ENCODE assay signal across 23 cellular contexts in the genomic region with DNA sequence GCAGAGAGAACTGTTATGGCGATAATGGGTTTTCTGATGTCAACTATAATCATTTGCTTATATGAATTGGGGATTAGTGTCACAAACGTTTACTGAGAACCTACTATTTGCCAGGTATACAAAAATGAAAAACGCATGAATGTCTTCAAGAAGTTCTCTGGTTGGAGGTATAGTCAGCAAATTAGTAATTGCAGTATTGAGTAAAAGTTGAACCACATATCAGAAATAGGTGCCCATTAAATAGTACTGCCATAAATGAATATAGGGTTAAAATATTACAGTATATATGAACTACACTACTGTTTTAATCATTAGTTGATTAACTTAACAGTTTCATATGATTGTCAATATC. TPM values are rescaled to one million over a fixed set of nuclear protein-coding genes. Genes with fewer than 3 reads are reported as not detected.
A peak's percentile ranks its signal among the peaks of the same experiment; 100 is the strongest.
DNase-seq lines count a peak whose midpoint lies in the region; ATAC-seq, FAIRE-seq and TF ChIP-seq lines count a peak whose summit lies in the region.
"Had no signal": no experiment of that assay in that cellular context is flagged by ENCODE, and none has a peak within 500 bp of the region (broad histone marks: within the 10 kb centered on the region; RNA-seq: fewer than 3 reads in every experiment).

No MANE protein-coding gene starts in this region.

- no peak for TF ChIP-seq EP300 in SK-N-SH (IDR thresholded peaks at IDR 0.05; ENCODE audit: borderline replicate concordance in 1 of 2, low read depth in 1 of 2, low read length in 1 of 2)

- no peaks in the 10 kb centered on the region for H4K20me1 ChIP-seq in SK-N-SH (ENCODE audit: insufficient read depth)

- CTCF ChIA-PET in SK-N-SH (lab: Yijun Ruan, JAX) = interaction anchor here (0.7 to 4.2 kb wide), 31 partner anchors 9 to 913 kb away, joined by 3 to 136 read pairs (median 5); a partner anchor contains a TSS

- H3K4me1 ChIP-seq in SK-N-SH (ENCODE audit: control insufficient read depth in 1 of 2, insufficient read depth in 2 of 2, low read depth in 1 of 2, low read length in 1 of 2) (no peaks in the 10 kb centered on the region), RWPE2 (ENCODE audit: insufficient read depth, poor library complexity, severe bottlenecking) (no peaks in the 10 kb centered on the region)

- peaks cover 3% of the 10 kb centered on the region for H3F3A ChIP-seq in SK-N-SH (replicated peaks; ENCODE audit: insufficient read depth)

- H2AFZ ChIP-seq in SK-N-SH (ENCODE audit: low read depth) = no peak overlapping the region

- H3K27ac ChIP-seq in SK-N-SH (ENCODE audit: low read depth in 2 of 2, low read length in 1 of 2) (no peak overlapping the region), RWPE2 (ENCODE audit: poor library complexity, severe bottlenecking) (no peak overlapping the region), substantia nigra (ENCODE audit: low read depth, low read length, poor library complexity, severe bottlenecking) (peak overlapping the region; percentile 61)
- H3K27ac ChIP-seq: cardiac muscle cell, ovary, skin epidermis had no signal

- no peak overlapping the region for H3K4me2 ChIP-seq in SK-N-SH

- H3K79me2 ChIP-seq in SK-N-SH (ENCODE audit: insufficient read depth) = no peaks in the 10 kb centered on the region

- WGBS in SK-N-SH (ENCODE audit: low lambda C conversion rate) = 17% methylated on average over 3 of the region's 3 CpGs

- H3K9me3 Mint-ChIP-seq in activated naive CD4-positive, alpha-beta T cell treated with anti-CD3 and anti-CD28 coated beads, Interleukin-2, amount 50 U/mL, for 72 hours = no peaks in the 10 kb centered on the region
- H3K9me3 Mint-ChIP-seq: H9; nephron; stimulated activated naive CD8-positive, alpha-beta T cell treated with anti-CD3 and anti-CD28 coated beads, Interleukin-15, Interleukin-2, amounts not matched to agents 100 ng/mL and 50 ng/mL, for 24 hours had no signal

- H3K9ac ChIP-seq in SK-N-SH = no peak overlapping the region

- no peak for TF ChIP-seq CTCF in SK-N-SH (IDR thresholded peaks at IDR 0.05)
- TF ChIP-seq CTCF in RWPE2 (IDR thresholded peaks at IDR 0.05; ENCODE audit: poor library complexity, severe bottlenecking) = peak; percentile 67

- H3K9me3 ChIP-seq in SK-N-SH = no peaks in the 10 kb centered on the region
- H3K9me3 ChIP-seq in RWPE2 (ENCODE audit: severe bottlenecking) = no peaks in the 10 kb centered on the region
- H3K9me3 ChIP-seq: gastroesophageal sphincter, ovary had no signal

- no peak for TF ChIP-seq POLR2A in GM12892 (IDR thresholded peaks at IDR 0.05; ENCODE audit: low read depth, low read length)

- no peaks in the 10 kb centered on the region for H3K36me3 Mint-ChIP-seq in activated naive CD4-positive, alpha-beta T cell treated with anti-CD3 and anti-CD28 coated beads, Interleukin-2, amount 50 U/mL, for 72 hours
- H3K36me3 Mint-ChIP-seq: activated naive CD8-positive, alpha-beta T cell had no signal

- H3K36me3 ChIP-seq in SK-N-SH (replicated peaks in 1 of 2; ENCODE audit: control insufficient read depth in 1 of 2, insufficient read depth in 2 of 2, low read length in 1 of 2) (no peaks in the 10 kb centered on the region), RWPE2 (ENCODE audit: low read depth) (no peaks in the 10 kb centered on the region)
- H3K36me3 ChIP-seq: cardiac muscle cell, gastroesophageal sphincter, ovary had no signal

- ATAC-seq in SK-N-SH treated with all-trans-retinoic acid at 6 μM for 48 hours (peak; percentile 35; the same call in 2 of the 3 replicates), HG02763 (IDR thresholded peaks at IDR 0.05; ENCODE audit: unreplicated experiment) (peak; percentile 10), RWPE2 (ENCODE audit: low read depth) (no peak)
- no peak for ATAC-seq in activated naive CD4-positive, alpha-beta T cell treated with anti-CD3 and anti-CD28 coated beads, Interleukin-2, amount 50 U/mL, for 72 hours

- TF ChIP-seq RAD21 in SK-N-SH (IDR thresholded peaks at IDR 0.05; ENCODE audit: low read length) = no peak

- no peaks in the 10 kb centered on the region for H3K27me3 ChIP-seq in SK-N-SH (ENCODE audit: insufficient read depth)
- no peaks in the 10 kb centered on the region for H3K27me3 ChIP-seq in RWPE2 (ENCODE audit: insufficient read depth, poor library complexity, severe bottlenecking)
- H3K27me3 ChIP-seq: cardiac muscle cell, gastroesophageal sphincter, ovary had no signal

- peak overlapping the region in 1 of 2 experiments; percentile 21; a peak in 1 of 4 replicates for H3K4me3 ChIP-seq in SK-N-SH (ENCODE audit: low read depth in 2 of 2, low read length in 1 of 2)
- no peak overlapping the region for H3K4me3 ChIP-seq in RWPE2 (ENCODE audit: severe bottlenecking)
- H3K4me3 ChIP-seq: cardiac muscle cell, gastroesophageal sphincter, ovary, skin epidermis had no signal

- POLR2A ChIA-PET in SK-N-SH (lab: Yijun Ruan, JAX) = interaction anchor here (0.9 kb wide), 1 partner anchor 335 kb away, joined by 3 read pairs; no protein-coding TSS in a partner anchor

- FAIRE-seq in GM12892 (lab: Jason Lieb, UNC) = no peak

- no peak for DNase-seq in SK-N-SH
- no peak for DNase-seq in RWPE2 (ENCODE audit: low spot score)
- DNase-seq in substantia nigra (lab: John Stamatoyannopoulos, UW) = no peak
- no peak for DNase-seq in activated naive CD4-positive, alpha-beta T cell treated with anti-CD3 and anti-CD28 coated beads, Interleukin-2, amount 50 U/mL, for 72 hours (ENCODE audit: low spot score in 2 of 2)
- DNase-seq in NCI-H345 (lab: John Stamatoyannopoulos, UW) = no peak
- DNase-seq in GM12892 (ENCODE audit: insufficient read length) = no peak
- DNase-seq: 8988T; activated CD4-positive, CD25-positive, alpha-beta regulatory T cell treated with anti-CD3 and anti-CD28 coated beads, Interleukin-2, amount 50 U/mL, for 72 hours; activated T-cell treated with anti-CD3 and anti-CD28 coated beads for 4 hours; H9; left cardiac atrium; NCI-H524 treated with DMSO at 0.1 percent for 48 hours; NK-92 treated with Interleukin-12 subunit alpha and Interleukin-12 subunit beta, amount 100 ng/mL, for 24 hours; ovary had no signal

- no peaks in the 10 kb centered on the region for H3K9me2 ChIP-seq in SK-N-SH

- H3K27ac Mint-ChIP-seq in activated naive CD4-positive, alpha-beta T cell treated with anti-CD3 and anti-CD28 coated beads, Interleukin-2, amount 50 U/mL, for 72 hours = no peak overlapping the region
- H3K27ac Mint-ChIP-seq: activated naive CD8-positive, alpha-beta T cell; H9; nephron; stimulated activated naive CD8-positive, alpha-beta T cell treated with anti-CD3 and anti-CD28 coated beads, Interleukin-15, Interleukin-2, amounts not matched to agents 100 ng/mL and 50 ng/mL, for 24 hours had no signal

TF ChIP-seq in SK-N-SH treated with all-trans-retinoic acid at 6 μM for 48 hours, 23 proteins besides CTCF, POLR2A, EP300 and RAD21 (continues in another document):
- TF ChIP-seq BACH2 (CRISPR knock-in tag; IDR thresholded peaks at IDR 0.05; ENCODE audit: borderline replicate concordance) (no peak), ISL1 (CRISPR knock-in tag; IDR thresholded peaks at IDR 0.05) (no peak), GLIS3 (CRISPR knock-in tag; IDR thresholded peaks at IDR 0.05) (no peak), ZNF8 (CRISPR knock-in tag; IDR thresholded peaks at IDR 0.05) (no peak)

TF ChIP-seq in SK-N-SH, 30 proteins besides CTCF, POLR2A, EP300 and RAD21:
- TF ChIP-seq, protein P1, sequence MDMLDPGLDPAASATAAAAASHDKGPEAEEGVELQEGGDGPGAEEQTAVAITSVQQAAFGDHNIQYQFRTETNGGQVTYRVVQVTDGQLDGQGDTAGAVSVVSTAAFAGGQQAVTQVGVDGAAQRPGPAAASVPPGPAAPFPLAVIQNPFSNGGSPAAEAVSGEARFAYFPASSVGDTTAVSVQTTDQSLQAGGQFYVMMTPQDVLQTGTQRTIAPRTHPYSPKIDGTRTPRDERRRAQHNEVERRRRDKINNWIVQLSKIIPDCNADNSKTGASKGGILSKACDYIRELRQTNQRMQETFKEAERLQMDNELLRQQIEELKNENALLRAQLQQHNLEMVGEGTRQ (IDR thresholded peaks at IDR 0.05; ENCODE audit: borderline replicate concordance, low read depth, low read length) = no peak
- TF ChIP-seq, protein P2, sequence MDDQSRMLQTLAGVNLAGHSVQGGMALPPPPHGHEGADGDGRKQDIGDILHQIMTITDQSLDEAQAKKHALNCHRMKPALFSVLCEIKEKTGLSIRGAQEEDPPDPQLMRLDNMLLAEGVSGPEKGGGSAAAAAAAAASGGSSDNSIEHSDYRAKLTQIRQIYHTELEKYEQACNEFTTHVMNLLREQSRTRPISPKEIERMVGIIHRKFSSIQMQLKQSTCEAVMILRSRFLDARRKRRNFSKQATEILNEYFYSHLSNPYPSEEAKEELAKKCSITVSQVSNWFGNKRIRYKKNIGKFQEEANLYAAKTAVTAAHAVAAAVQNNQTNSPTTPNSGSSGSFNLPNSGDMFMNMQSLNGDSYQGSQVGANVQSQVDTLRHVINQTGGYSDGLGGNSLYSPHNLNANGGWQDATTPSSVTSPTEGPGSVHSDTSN (IDR thresholded peaks at IDR 0.05) = no peak
- no peak for TF ChIP-seq RCOR1 (IDR thresholded peaks at IDR 0.05; ENCODE audit: low read length)

RNA-seq across cellular contexts. Expression of a gene that starts 60.0 kb away (rescaled TPM):
- 1.1 and 2.0 TPM in 2 replicates for polyA plus RNA-seq in SK-N-SH (2012; rRNA removed)
- 1.2 and 1.4 TPM in 2 replicates for polyA plus RNA-seq in SK-N-SH (2012; cell fraction: cytosol; rRNA removed)
- 1.9 and 2.7 TPM in 2 replicates for polyA plus RNA-seq in SK-N-SH (2012; cell fraction: nucleus; rRNA removed)
- not detected for total RNA-seq in activated naive CD4-positive, alpha-beta T cell treated with anti-CD3 and anti-CD28 coated beads, Interleukin-2, amount 50 U/mL, for 72 hours
- 0.49 TPM for polyA plus RNA-seq in GM12892 (2012; ENCODE audit: missing spikeins)
- total RNA-seq: T-helper 1 cell treated with Interleukin-12 subunit alpha and Interleukin-12 subunit beta and Interleukin-4 antibody, amounts not matched to agents 30 ng/mL and 1 ng/mL, for 36 hours had no signal

Comparison
In these comparisons a context has a peak if more than half of its experiments do, and no peak if none do; other contexts are left out.
1. ATAC-seq: peak in SK-N-SH treated with all-trans-retinoic acid at 6 μM for 48 hours (single experiment) and HG02763 (single experiment); none in RWPE2 (single experiment) and activated naive CD4-positive, alpha-beta T cell treated with anti-CD3 and anti-CD28 coated beads, Interleukin-2, amount 50 U/mL, for 72 hours (0 of 2).